9 cellular contexts compared by ENCODE assay signal in genomic region chr5:55600536-55601208, GRCh38.
DNase-seq lines count a peak whose midpoint lies in the region; ATAC-seq, FAIRE-seq and TF ChIP-seq lines count a peak whose summit lies in the region.
"Had no signal": no experiment of that assay in that cellular context is flagged by ENCODE, and none has a peak within 500 bp of the region (broad histone marks: within the 10 kb centered on the region; RNA-seq: fewer than 3 reads in every experiment).

No MANE protein-coding gene starts in this region.

- peaks cover 62% of the 10 kb centered on the region for H3K4me1 ChIP-seq in osteoblast (ENCODE audit: insufficient read depth, low read length)

- H3K27me3 ChIP-seq in osteoblast (ENCODE audit: insufficient read depth, low read length) = no peaks in the 10 kb centered on the region

- no peaks in the 10 kb centered on the region for H3K36me3 ChIP-seq in osteoblast (ENCODE audit: insufficient read depth, low read length)

- H3K79me2 ChIP-seq in osteoblast (ENCODE audit: insufficient read depth, low read length) = no peaks in the 10 kb centered on the region

- H2AFZ ChIP-seq in osteoblast (ENCODE audit: low read length) = peak overlapping the region; percentile 60

- peak; percentile 12 for FAIRE-seq in endometrium (lab: Jason Lieb, UNC)

- peak overlapping the region; percentile 57 for H3K4me2 ChIP-seq in osteoblast (ENCODE audit: insufficient read depth, low read length)

- no peaks in the 10 kb centered on the region for H4K20me1 ChIP-seq in osteoblast (ENCODE audit: insufficient read depth, low read length)

- peak overlapping the region; percentile 78 for H3K27ac ChIP-seq in osteoblast (ENCODE audit: low read depth, low read length)

- no peaks in the 10 kb centered on the region for H3K9me3 ChIP-seq in osteoblast (ENCODE audit: low read depth, low read length)

- H3K4me3 ChIP-seq in osteoblast (ENCODE audit: insufficient read depth, low read length) = no peak overlapping the region

- ATAC-seq in HG03135 (IDR thresholded peaks at IDR 0.05; ENCODE audit: unreplicated experiment) = no peak

- peak; percentile 43 for DNase-seq in GM13977 (ENCODE audit: low spot score)
- DNase-seq in OCI-M1 (lab: John Stamatoyannopoulos, UW) = peak; percentile 65
- peak; percentile 74 for DNase-seq in osteoblast (ENCODE audit: insufficient read length, low spot score, missing footprints)
- no peak for DNase-seq in NCI-H2196 treated with DMSO at 0.1 percent for 48 hours (lab: John Stamatoyannopoulos, UW; ENCODE audit: unreplicated experiment)
- no peak for DNase-seq in NCI-H1436 (lab: John Stamatoyannopoulos, UW)
- no peak for DNase-seq in COLO829 (ENCODE audit: low spot score)
- DNase-seq: natural killer cell had no signal

- in situ Hi-C loops in GM13977 (cut with MboI; ENCODE audit: low pct_unique_long_range_greater_than_20kb, low sequenced_read_pairs, unreplicated experiment) = no loop called here

- TF ChIP-seq CTCF in GM13977 (IDR thresholded peaks at IDR 0.05; ENCODE audit: extremely low read depth, insufficient read depth, missing control alignments) (no peak), osteoblast (IDR thresholded peaks at IDR 0.05; ENCODE audit: extremely low read depth, low read depth, low read length) (no peak)

Comparison
In these comparisons a context has a peak if more than half of its experiments do, and no peak if none do; other contexts are left out.
1. DNase-seq: peak in GM13977 (single experiment), OCI-M1 (single experiment) and osteoblast (single experiment); none in NCI-H2196 treated with DMSO at 0.1 percent for 48 hours (single experiment), NCI-H1436 (single experiment) and COLO829 (single experiment).